In genomic region chr16:66358231-66358630, GRCh38 we compare ENCODE assay signal across 17 cellular contexts. TPM values are rescaled to one million over a fixed set of nuclear protein-coding genes. Genes with fewer than 3 reads are reported as not detected.
"Had no signal": no experiment of that assay in that cellular context is flagged by ENCODE, and none has a peak within 500 bp of the region (broad histone marks: within the 10 kb centered on the region; RNA-seq: fewer than 3 reads in every experiment).

No MANE protein-coding gene starts in this region.

- H3K27ac ChIP-seq: colonic mucosa, hepatocyte, parathyroid adenoma, testis, tibial nerve had no signal

- H3K36me3 Mint-ChIP-seq: stimulated activated naive B cell treated with anti-CD40 and anti-IgM and Interleukin-4, amounts not matched to agents 10 μg/mL and 1 μg/mL and 100 μg/mL, for 72 hours had no signal

- H3K9ac ChIP-seq: parathyroid adenoma had no signal

- H3K4me3 ChIP-seq: colonic mucosa, gastroesophageal sphincter, hepatocyte, psoas muscle, testis, tibial nerve had no signal

- H3K36me3 ChIP-seq: colonic mucosa, gastroesophageal sphincter, tibial nerve had no signal

- H3K79me2 ChIP-seq: hepatocyte, parathyroid adenoma had no signal

- H3K9me3 ChIP-seq: colonic mucosa, gastroesophageal sphincter, psoas muscle, testis, tibial nerve had no signal

- H3K4me2 ChIP-seq: hepatocyte had no signal

- H3K27ac Mint-ChIP-seq: naive thymus-derived CD4-positive, alpha-beta T cell; nephron progenitor cell; stimulated activated naive B cell treated with anti-CD40 and anti-IgM and Interleukin-4, amounts not matched to agents 10 μg/mL and 1 μg/mL and 100 μg/mL, for 72 hours; stimulated activated naive CD8-positive, alpha-beta T cell treated with anti-CD3 and anti-CD28 coated beads, Interleukin-15, amount 100 ng/mL, for 72 hours had no signal

- H3K4me1 ChIP-seq: colonic mucosa, parathyroid adenoma, psoas muscle, testis had no signal

- H3K27me3 ChIP-seq: colonic mucosa, gastroesophageal sphincter, hepatocyte, testis had no signal

- ATAC-seq: naive thymus-derived CD4-positive, alpha-beta T cell; stimulated activated naive B cell treated with anti-CD40 and anti-IgM and Interleukin-4, amounts not matched to agents 10 μg/mL and 1 μg/mL and 100 μg/mL, for 72 hours; stimulated activated naive CD8-positive, alpha-beta T cell treated with anti-CD3 and anti-CD28 coated beads, Interleukin-15, amount 100 ng/mL, for 72 hours had no signal

- DNase-seq: glutamatergic neuron; left colon; naive thymus-derived CD4-positive, alpha-beta T cell; nephron progenitor cell; psoas muscle; retina; stimulated activated CD4-positive, alpha-beta T cell treated with anti-CD3 and anti-CD28 coated beads, Interleukin-2, amount 100 ng/mL, for 24 hours; stimulated activated CD4-positive, alpha-beta T cell treated with anti-CD3 and anti-CD28 coated beads, Interleukin-4, amount 100 ng/mL, for 4 hours; stimulated activated naive B cell treated with anti-CD40 and anti-IgM and Interleukin-4, amounts not matched to agents 10 μg/mL and 1 μg/mL and 100 μg/mL, for 72 hours; stimulated activated naive CD8-positive, alpha-beta T cell treated with anti-CD3 and anti-CD28 coated beads, Interleukin-15, amount 100 ng/mL, for 72 hours had no signal

- H3K9me3 Mint-ChIP-seq: naive thymus-derived CD4-positive, alpha-beta T cell; nephron progenitor cell; stimulated activated naive B cell treated with anti-CD40 and anti-IgM and Interleukin-4, amounts not matched to agents 10 μg/mL and 1 μg/mL and 100 μg/mL, for 72 hours; stimulated activated naive CD8-positive, alpha-beta T cell treated with anti-CD3 and anti-CD28 coated beads, Interleukin-15, amount 100 ng/mL, for 72 hours had no signal

- H2AFZ ChIP-seq: hepatocyte, parathyroid adenoma had no signal

- H3K4me3 Mint-ChIP-seq: naive thymus-derived CD4-positive, alpha-beta T cell; nephron progenitor cell; stimulated activated naive B cell treated with anti-CD40 and anti-IgM and Interleukin-4, amounts not matched to agents 10 μg/mL and 1 μg/mL and 100 μg/mL, for 72 hours; stimulated activated naive CD8-positive, alpha-beta T cell treated with anti-CD3 and anti-CD28 coated beads, Interleukin-15, amount 100 ng/mL, for 72 hours had no signal

RNA-seq across cellular contexts. Expression of gene CDH5, which starts 8.3 kb away (rescaled TPM):
- total RNA-seq: fibroblast of villous mesenchyme; naive thymus-derived CD4-positive, alpha-beta T cell had no signal
- polyA plus RNA-seq: naive thymus-derived CD4-positive, alpha-beta T cell had no signal
